10 cellular contexts compared by ENCODE assay signal in the genomic region with DNA sequence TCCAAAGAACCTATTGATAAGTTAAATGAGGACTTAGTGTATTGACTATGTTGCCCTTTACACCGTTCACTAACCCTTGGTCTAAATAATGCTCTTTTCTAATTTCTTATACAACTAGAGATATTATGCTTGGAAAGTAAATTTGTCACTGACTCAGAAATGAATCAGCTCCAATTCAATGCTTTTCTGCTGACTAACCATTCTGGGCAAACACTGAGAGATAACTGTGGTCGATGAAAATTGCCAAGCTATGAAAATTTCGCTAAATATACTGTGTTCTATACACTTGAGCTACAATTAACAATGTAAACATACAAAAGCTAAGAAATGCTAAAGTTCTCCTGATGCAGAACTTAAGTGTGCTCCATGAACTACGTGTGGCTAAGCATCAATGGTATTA. TPM values are rescaled to one million over a fixed set of nuclear protein-coding genes. Genes with fewer than 3 reads are reported as not detected.
DNase-seq lines count a peak whose midpoint lies in the region; ATAC-seq and TF ChIP-seq lines count a peak whose summit lies in the region.
"Had no signal": no experiment of that assay in that cellular context is flagged by ENCODE, and none has a peak within 500 bp of the region (broad histone marks: within the 10 kb centered on the region; RNA-seq: fewer than 3 reads in every experiment).

No MANE protein-coding gene starts in this region.

- TF ChIP-seq CTCF in cardiac fibroblast (IDR thresholded peaks at IDR 0.05; ENCODE audit: low read depth, low read length) = no peak
- TF ChIP-seq CTCF in left lung (IDR thresholded peaks at IDR 0.05) = no peak

- ATAC-seq in left lung (peak; percentile 71), HG02798 (IDR thresholded peaks at IDR 0.05; ENCODE audit: poor library complexity, unreplicated experiment) (no peak), GM19455 (IDR thresholded peaks at IDR 0.05; ENCODE audit: unreplicated experiment) (no peak)
- ATAC-seq: natural killer cell treated with Interleukin-12 subunit alpha and Interleukin-12 subunit beta and Interleukin-15 and Interleukin-18, amount 100 ng/mL, for 72 hours had no signal

- no peak overlapping the region for H3K27ac Mint-ChIP-seq in activated CD4-positive, alpha-beta T cell treated with anti-CD3 and anti-CD28 coated beads, Interleukin-2, amount 10 ng/mL, durations not matched to agents 24 days and 14 days
- H3K27ac Mint-ChIP-seq: natural killer cell treated with Interleukin-12 subunit alpha and Interleukin-12 subunit beta and Interleukin-15 and Interleukin-18, amount 100 ng/mL, for 72 hours had no signal

- no peak overlapping the region for H3K4me3 Mint-ChIP-seq in activated CD4-positive, alpha-beta T cell treated with anti-CD3 and anti-CD28 coated beads, Interleukin-2, amount 10 ng/mL, durations not matched to agents 24 days and 14 days
- H3K4me3 Mint-ChIP-seq: natural killer cell treated with Interleukin-12 subunit alpha and Interleukin-12 subunit beta and Interleukin-15 and Interleukin-18, amount 100 ng/mL, for 72 hours had no signal

- H3K4me3 ChIP-seq in cardiac fibroblast (replicated peaks in 1 of 2; ENCODE audit: low read depth in 2 of 2, low read length in 2 of 2) (no peak overlapping the region), left lung (no peak overlapping the region)

- intact Hi-C loops in left lung (cut with DNase I) = no loop called here
- intact Hi-C loops in activated CD4-positive, alpha-beta T cell treated with anti-CD3 and anti-CD28 coated beads, Interleukin-2, amount 10 ng/mL, durations not matched to agents 24 days and 14 days (cut with micrococcal nuclease) = no loop called here

- no peaks in the 10 kb centered on the region for H3K9me3 ChIP-seq in left lung

- peaks cover 28% of the 10 kb centered on the region for H3K36me3 Mint-ChIP-seq in activated CD4-positive, alpha-beta T cell treated with anti-CD3 and anti-CD28 coated beads, Interleukin-2, amount 10 ng/mL, durations not matched to agents 24 days and 14 days (ENCODE audit: low read depth)

- no peaks in the 10 kb centered on the region for H3K27me3 ChIP-seq in left lung

- H3K27ac ChIP-seq in left lung = peak overlapping the region in 1 of 2 donors; percentile 63

- peaks cover 6% of the 10 kb centered on the region for H3K9me3 Mint-ChIP-seq in activated CD4-positive, alpha-beta T cell treated with anti-CD3 and anti-CD28 coated beads, Interleukin-2, amount 10 ng/mL, durations not matched to agents 24 days and 14 days
- H3K9me3 Mint-ChIP-seq: natural killer cell treated with Interleukin-12 subunit alpha and Interleukin-12 subunit beta and Interleukin-15 and Interleukin-18, amount 100 ng/mL, for 72 hours had no signal

- DNase-seq in AG08395 (ENCODE audit: low spot score) (peak; percentile 71), LoVo (ENCODE audit: low spot score) (peak; percentile 52), cardiac fibroblast (ENCODE audit: low read depth in 2 of 2) (peak; percentile 75 to 90), left lung (no peak), islet precursor cell (no peak)
- DNase-seq in activated CD4-positive, alpha-beta T cell treated with anti-CD3 and anti-CD28 coated beads, Interleukin-2, amount 10 ng/mL, durations not matched to agents 24 days and 14 days = no peak
- DNase-seq: Calu3 had no signal

- peaks cover 0 to 7% of the 10 kb centered on the region in 2 donors for H3K4me1 ChIP-seq in left lung

- H3K27me3 Mint-ChIP-seq in activated CD4-positive, alpha-beta T cell treated with anti-CD3 and anti-CD28 coated beads, Interleukin-2, amount 10 ng/mL, durations not matched to agents 24 days and 14 days = no peaks in the 10 kb centered on the region
- H3K27me3 Mint-ChIP-seq: natural killer cell treated with Interleukin-12 subunit alpha and Interleukin-12 subunit beta and Interleukin-15 and Interleukin-18, amount 100 ng/mL, for 72 hours had no signal

- no peaks in the 10 kb centered on the region for H3K4me1 Mint-ChIP-seq in activated CD4-positive, alpha-beta T cell treated with anti-CD3 and anti-CD28 coated beads, Interleukin-2, amount 10 ng/mL, durations not matched to agents 24 days and 14 days

- H3K36me3 ChIP-seq in left lung = peaks cover 0 to 26% of the 10 kb centered on the region in 2 donors

RNA-seq across cellular contexts. Expression of a gene that starts 19.5 kb away (rescaled TPM):
- total RNA-seq in left lung = 10 to 100 TPM; 12.3 to 13.7 TPM
- 10.2 TPM in 2 replicates for total RNA-seq in activated CD4-positive, alpha-beta T cell treated with anti-CD3 and anti-CD28 coated beads, Interleukin-2, amount 10 ng/mL, durations not matched to agents 24 days and 14 days

RNA-seq across cellular contexts. Expression of a gene that starts 23.1 kb away (rescaled TPM):
- total RNA-seq in left lung = 100 to 1,000 TPM in 1 of 2 donors, 10 to 100 TPM in 1; 77.6 to 111 TPM
- total RNA-seq in activated CD4-positive, alpha-beta T cell treated with anti-CD3 and anti-CD28 coated beads, Interleukin-2, amount 10 ng/mL, durations not matched to agents 24 days and 14 days = 65.2 and 67.1 TPM in 2 replicates

RNA-seq across cellular contexts. Expression of a gene that starts 47.0 kb away (rescaled TPM):
- total RNA-seq in left lung = 10 to 100 TPM; 49.1 to 63.0 TPM
- 28.7 and 32.1 TPM in 2 replicates for total RNA-seq in activated CD4-positive, alpha-beta T cell treated with anti-CD3 and anti-CD28 coated beads, Interleukin-2, amount 10 ng/mL, durations not matched to agents 24 days and 14 days

Comparison
In these comparisons a context has a peak if more than half of its experiments do, and no peak if none do; other contexts are left out.
1. DNase-seq: peak in AG08395 (single experiment), LoVo (single experiment) and cardiac fibroblast (2 of 2); none in left lung (0 of 2), activated CD4-positive, alpha-beta T cell treated with anti-CD3 and anti-CD28 coated beads, Interleukin-2, amount 10 ng/mL, durations not matched to agents 24 days and 14 days (single experiment) and islet precursor cell (single experiment).